In the genomic region with DNA sequence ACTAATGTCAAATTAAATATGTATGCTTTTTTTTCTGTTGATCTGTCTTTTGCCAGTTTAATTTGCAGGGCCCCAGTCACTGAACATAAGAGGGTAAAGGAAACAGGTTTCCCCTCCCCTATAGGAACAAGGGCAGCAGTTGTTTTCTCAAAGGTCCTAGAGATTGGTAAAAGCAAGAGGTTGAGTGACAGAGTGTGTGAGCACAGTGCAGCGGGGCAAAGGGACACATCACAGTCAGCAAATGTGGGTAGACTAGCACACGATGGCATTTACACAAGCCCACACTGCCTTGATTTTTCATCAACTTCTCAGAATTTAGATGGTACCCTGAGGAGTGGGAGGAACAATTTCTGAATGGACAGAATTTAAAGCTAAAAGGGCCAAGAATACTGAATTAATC, we compare ENCODE assay signal across 13 cellular contexts.
"Had no signal": no experiment of that assay in that cellular context is flagged by ENCODE, and none has a peak within 500 bp of the region (broad histone marks: within the 10 kb centered on the region; RNA-seq: fewer than 3 reads in every experiment).

No MANE protein-coding gene starts in this region.

- DNase-seq: activated CD4-positive, alpha-beta T cell treated with anti-CD3 and anti-CD28 coated beads, Interleukin-2, amount 50 U/mL, for 4 hours; activated naive CD4-positive, alpha-beta T cell; activated T-cell treated with anti-CD3 and anti-CD28 coated beads, Interleukin-2, amount 50 U/mL, for 48 hours; dermis blood vessel endothelial cell; endodermal cell; gastrocnemius medialis; heart left ventricle; mesendoderm; natural killer cell; stimulated activated CD4-positive, alpha-beta T cell treated with anti-CD3 and anti-CD28 coated beads, Interleukin-12 subunit alpha, Interleukin-12 subunit beta, amount 100 ng/mL, for 4 hours; stimulated activated CD4-positive, alpha-beta T cell treated with anti-CD3 and anti-CD28 coated beads, Interleukin-2, amount 100 ng/mL, for 24 hours; testis; upper lobe of left lung had no signal

- H3K36me3 Mint-ChIP-seq: natural killer cell had no signal

- ATAC-seq: gastrocnemius medialis, heart left ventricle, natural killer cell had no signal

- H3K27ac Mint-ChIP-seq: endodermal cell, natural killer cell had no signal

- H3K4me3 Mint-ChIP-seq: endodermal cell, natural killer cell had no signal

- H3K9me3 Mint-ChIP-seq: endodermal cell had no signal
